Comparison of ENCODE assay signal across 3 cellular contexts in the genomic region with DNA sequence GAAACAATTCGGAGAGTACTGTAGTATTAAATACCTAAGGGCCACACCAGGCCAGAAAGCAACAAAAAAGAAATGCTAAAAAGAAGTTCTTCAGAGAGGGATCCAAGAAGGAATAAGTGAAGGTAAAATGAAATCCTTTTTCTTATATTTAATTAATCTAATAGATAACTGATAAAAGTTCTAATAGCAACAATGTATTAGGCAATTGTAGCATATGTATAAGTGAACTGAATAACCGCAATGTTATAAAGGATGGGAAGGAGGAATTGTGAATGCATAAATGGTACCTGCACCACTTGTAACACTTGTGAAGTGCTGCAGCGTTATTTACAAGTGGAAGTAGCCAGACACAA.
A peak's percentile ranks its signal among the peaks of the same experiment; 100 is the strongest.
TF ChIP-seq lines count a peak whose summit lies in the region.

No MANE protein-coding gene starts in this region.

TF ChIP-seq in SK-N-SH, 30 proteins besides CTCF, POLR2A, EP300 and RAD21:
- TF ChIP-seq, protein P1, sequence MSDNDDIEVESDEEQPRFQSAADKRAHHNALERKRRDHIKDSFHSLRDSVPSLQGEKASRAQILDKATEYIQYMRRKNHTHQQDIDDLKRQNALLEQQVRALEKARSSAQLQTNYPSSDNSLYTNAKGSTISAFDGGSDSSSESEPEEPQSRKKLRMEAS (IDR thresholded peaks at IDR 0.05; ENCODE audit: low read depth), result no peak
- TF ChIP-seq FOXJ3 (CRISPR knock-in tag; IDR thresholded peaks at IDR 0.05) (no peak), PBX3 (IDR thresholded peaks at IDR 0.05) (no peak), NRF1 (IDR thresholded peaks at IDR 0.05; ENCODE audit: low read depth, low read length) (no peak)

TF ChIP-seq in SK-N-SH treated with all-trans-retinoic acid at 6 μM for 48 hours, 23 proteins besides CTCF, POLR2A, EP300 and RAD21:
- TF ChIP-seq GLIS3 (CRISPR knock-in tag; IDR thresholded peaks at IDR 0.05), result no peak
- TF ChIP-seq BACH2 (CRISPR knock-in tag; IDR thresholded peaks at IDR 0.05; ENCODE audit: borderline replicate concordance), result no peak
- TF ChIP-seq, protein P2, sequence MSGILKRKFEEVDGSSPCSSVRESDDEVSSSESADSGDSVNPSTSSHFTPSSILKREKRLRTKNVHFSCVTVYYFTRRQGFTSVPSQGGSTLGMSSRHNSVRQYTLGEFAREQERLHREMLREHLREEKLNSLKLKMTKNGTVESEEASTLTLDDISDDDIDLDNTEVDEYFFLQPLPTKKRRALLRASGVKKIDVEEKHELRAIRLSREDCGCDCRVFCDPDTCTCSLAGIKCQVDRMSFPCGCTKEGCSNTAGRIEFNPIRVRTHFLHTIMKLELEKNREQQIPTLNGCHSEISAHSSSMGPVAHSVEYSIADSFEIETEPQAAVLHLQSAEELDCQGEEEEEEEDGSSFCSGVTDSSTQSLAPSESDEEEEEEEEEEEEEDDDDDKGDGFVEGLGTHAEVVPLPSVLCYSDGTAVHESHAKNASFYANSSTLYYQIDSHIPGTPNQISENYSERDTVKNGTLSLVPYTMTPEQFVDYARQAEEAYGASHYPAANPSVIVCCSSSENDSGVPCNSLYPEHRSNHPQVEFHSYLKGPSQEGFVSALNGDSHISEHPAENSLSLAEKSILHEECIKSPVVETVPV (CRISPR knock-in tag; IDR thresholded peaks at IDR 0.05), result no peak

TF ChIP-seq in GM12878, 131 proteins besides CTCF, POLR2A, EP300 and RAD21:
- TF ChIP-seq NR2C2 (IDR thresholded peaks at IDR 0.05; ENCODE audit: borderline replicate concordance, control insufficient read depth, insufficient read length, low read depth), result no peak
- no peak for TF ChIP-seq JUNB (IDR thresholded peaks at IDR 0.05)
- TF ChIP-seq NFXL1 (IDR thresholded peaks at IDR 0.05; ENCODE audit: borderline replicate concordance), result no peak
- TF ChIP-seq GABPA (IDR thresholded peaks at IDR 0.05; ENCODE audit: low read depth), result no peak
- no peak for TF ChIP-seq ATF2 (IDR thresholded peaks at IDR 0.05; ENCODE audit: low read length)
- no peak for TF ChIP-seq MYB (IDR thresholded peaks at IDR 0.05; ENCODE audit: borderline replicate concordance, low read depth, low read length)
- TF ChIP-seq STAT1 (conservative IDR thresholded peaks at IDR 0.05), result 0 out of 2 replicates have a peak, but pooled peaks have one; percentile 3
TF ChIP-seq in GM12878: peak in this region for 1.
